In the genomic region with DNA sequence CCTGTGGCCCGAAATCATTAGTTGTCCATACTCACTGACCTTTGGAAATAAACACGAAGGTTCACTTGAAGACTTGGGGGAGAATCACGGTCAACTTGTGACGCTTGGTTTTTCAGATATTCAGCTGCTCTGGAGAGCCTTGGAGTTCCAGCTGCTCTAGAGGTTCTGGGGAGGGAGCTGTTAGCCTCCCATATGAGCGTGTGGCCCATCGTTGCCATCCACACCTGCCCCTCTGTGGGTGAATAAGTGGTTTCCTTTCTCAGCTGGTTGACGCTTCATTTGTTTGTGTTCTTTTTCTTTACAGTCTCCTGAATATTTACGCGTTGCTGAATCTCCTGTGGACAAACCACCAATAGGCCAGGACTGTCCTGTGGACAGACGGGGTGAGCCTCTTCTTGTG, we compare ENCODE assay signal across 1 cellular context.
TF ChIP-seq lines count a peak whose summit lies in the region.

No MANE protein-coding gene starts in this region.

TF ChIP-seq in WTC11, 78 proteins besides CTCF, POLR2A, EP300 and RAD21 (continued from another document):
- TF ChIP-seq TEAD4 (CRISPR knock-in tag; IDR thresholded peaks at IDR 0.05): no peak
- no peak for TF ChIP-seq EMX1 (CRISPR knock-in tag; IDR thresholded peaks at IDR 0.05)
- TF ChIP-seq CBFB (CRISPR knock-in tag; IDR thresholded peaks at IDR 0.05; ENCODE audit: low read depth): no peak
